Comparison of ENCODE assay signal across 9 cellular contexts in the genomic region with DNA sequence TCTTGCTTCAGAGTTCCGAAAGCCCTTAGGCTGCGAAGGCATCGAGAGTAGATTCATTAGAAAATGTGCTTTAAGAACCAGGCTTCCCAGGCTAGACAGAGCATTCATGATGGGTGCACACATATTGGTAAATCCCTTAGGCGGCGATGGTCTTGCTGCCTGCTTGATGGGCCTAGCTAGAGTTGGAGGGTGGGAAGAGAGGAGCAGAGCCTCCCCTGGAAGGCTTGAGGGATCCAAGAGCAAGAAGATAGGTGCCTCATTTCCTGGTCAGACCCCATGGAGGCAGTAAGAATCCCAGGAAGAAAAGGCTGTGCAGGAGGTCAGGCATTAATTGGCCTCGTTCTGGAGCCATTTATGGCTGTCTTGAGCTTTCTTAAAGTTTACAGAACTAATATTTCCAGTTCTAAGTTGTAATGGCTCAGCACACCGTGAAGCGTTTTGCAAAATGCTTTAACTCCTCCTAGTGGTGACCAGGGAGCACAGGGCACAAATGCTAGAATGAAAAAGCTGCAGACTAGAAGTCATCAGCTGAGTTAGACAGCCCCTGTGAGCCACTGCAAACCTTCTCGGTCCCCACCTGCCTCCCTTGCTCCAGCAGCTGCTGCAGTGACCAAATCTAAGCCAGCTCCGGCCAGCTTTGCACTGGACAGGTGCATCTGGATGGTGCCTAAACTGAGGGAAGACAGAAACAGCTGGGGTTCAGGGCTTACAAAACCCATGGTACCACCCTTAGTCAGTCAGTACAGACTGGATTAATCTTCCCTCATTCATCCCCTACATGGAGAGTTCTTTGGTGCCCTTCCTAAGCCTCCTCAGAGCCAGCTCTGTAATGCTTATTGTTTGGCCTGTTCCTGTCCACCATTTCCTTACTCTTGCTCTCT. TPM values are rescaled to one million over a fixed set of nuclear protein-coding genes. Genes with fewer than 3 reads are reported as not detected.
DNase-seq lines count a peak whose midpoint lies in the region; ATAC-seq, FAIRE-seq and TF ChIP-seq lines count a peak whose summit lies in the region.
"Had no signal": no experiment of that assay in that cellular context is flagged by ENCODE, and none has a peak within 500 bp of the region (broad histone marks: within the 10 kb centered on the region; RNA-seq: fewer than 3 reads in every experiment).

No MANE protein-coding gene starts in this region.

- H3K27ac Mint-ChIP-seq in astrocyte (ENCODE audit: unreplicated experiment) = no peak overlapping the region
- H3K27ac Mint-ChIP-seq in stimulated activated naive B cell treated with anti-CD40 and anti-IgM and Interleukin-4, amounts not matched to agents 10 μg/mL and 1 μg/mL and 100 μg/mL, for 72 hours = no peak overlapping the region

- H3K4me1 ChIP-seq in astrocyte (ENCODE audit: insufficient read depth, low read length) = no peaks in the 10 kb centered on the region

- DNase-seq in A172 (ENCODE audit: low spot score) = peak; percentile 44
- DNase-seq in GM12891 (ENCODE audit: insufficient read length, low spot score) = peak; percentile 44
- DNase-seq in NCI-H345 (lab: John Stamatoyannopoulos, UW) = peak; percentile 70
- peak; percentile 32 for DNase-seq in astrocyte (ENCODE audit: low read depth)
- DNase-seq in iPS DF 4.7 (ENCODE audit: extremely low read depth, low spot score) = peak; percentile 46
- no peak for DNase-seq in stimulated activated naive B cell treated with anti-CD40 and anti-IgM and Interleukin-4, amounts not matched to agents 10 μg/mL and 1 μg/mL and 100 μg/mL, for 72 hours
- DNase-seq in COR-L47 (lab: John Stamatoyannopoulos, UW) = no peak

- no peak overlapping the region for H3K27ac ChIP-seq in astrocyte (ENCODE audit: low read depth, low read length)

- H3K4me1 Mint-ChIP-seq in astrocyte (ENCODE audit: low read depth, unreplicated experiment) = peaks cover 2% of the 10 kb centered on the region
- H3K4me1 Mint-ChIP-seq in stimulated activated naive B cell treated with anti-CD40 and anti-IgM and Interleukin-4, amounts not matched to agents 10 μg/mL and 1 μg/mL and 100 μg/mL, for 72 hours = no peaks in the 10 kb centered on the region

- TF ChIP-seq CTCF in astrocyte (IDR thresholded peaks at IDR 0.05; ENCODE audit: insufficient read depth, low read depth, low read length) = peak; percentile 96

- H4K20me1 ChIP-seq in astrocyte (ENCODE audit: insufficient read depth, low read length) = no peaks in the 10 kb centered on the region

- FAIRE-seq in GM12891 (lab: Jason Lieb, UNC) (peak; percentile 92), astrocyte (lab: Jason Lieb, UNC) (no peak)
- FAIRE-seq: frontal cortex had no signal

- no peaks in the 10 kb centered on the region for H3K9me3 Mint-ChIP-seq in astrocyte (ENCODE audit: unreplicated experiment)
- no peaks in the 10 kb centered on the region for H3K9me3 Mint-ChIP-seq in stimulated activated naive B cell treated with anti-CD40 and anti-IgM and Interleukin-4, amounts not matched to agents 10 μg/mL and 1 μg/mL and 100 μg/mL, for 72 hours

- H3K4me3 Mint-ChIP-seq in astrocyte (ENCODE audit: unreplicated experiment) = no peak overlapping the region
- no peak overlapping the region for H3K4me3 Mint-ChIP-seq in stimulated activated naive B cell treated with anti-CD40 and anti-IgM and Interleukin-4, amounts not matched to agents 10 μg/mL and 1 μg/mL and 100 μg/mL, for 72 hours

- peaks cover 4% of the 10 kb centered on the region for H3K27me3 Mint-ChIP-seq in astrocyte (ENCODE audit: low read depth, unreplicated experiment)
- peaks cover 0 to 2% of the 10 kb centered on the region in 2 donors for H3K27me3 Mint-ChIP-seq in stimulated activated naive B cell treated with anti-CD40 and anti-IgM and Interleukin-4, amounts not matched to agents 10 μg/mL and 1 μg/mL and 100 μg/mL, for 72 hours

- no peak overlapping the region for H3K9ac ChIP-seq in astrocyte (ENCODE audit: low read length)

- H3K36me3 ChIP-seq in astrocyte (ENCODE audit: insufficient read depth, low read length) = no peaks in the 10 kb centered on the region

- no peaks in the 10 kb centered on the region for H3K9me3 ChIP-seq in astrocyte (ENCODE audit: insufficient read depth, low read depth, low read length)

- H3K27me3 ChIP-seq in astrocyte (ENCODE audit: insufficient read depth, low read length) = no peaks in the 10 kb centered on the region

- H3K79me2 ChIP-seq in astrocyte (ENCODE audit: insufficient read depth, low read length) = no peaks in the 10 kb centered on the region

- peak; percentile 86 for ATAC-seq in HG02759 (IDR thresholded peaks at IDR 0.05; ENCODE audit: unreplicated experiment)
- ATAC-seq in stimulated activated naive B cell treated with anti-CD40 and anti-IgM and Interleukin-4, amounts not matched to agents 10 μg/mL and 1 μg/mL and 100 μg/mL, for 72 hours (replicated peaks) = peak; percentile 73 to 76

- TF ChIP-seq POLR2A in GM12891 (IDR thresholded peaks at IDR 0.05; ENCODE audit: low read depth, low read length) = no peak

- H2AFZ ChIP-seq in astrocyte (ENCODE audit: low read depth, low read length) = peak overlapping the region; percentile 60

- no peaks in the 10 kb centered on the region for H3K36me3 Mint-ChIP-seq in astrocyte (ENCODE audit: low read depth, unreplicated experiment)
- H3K36me3 Mint-ChIP-seq in stimulated activated naive B cell treated with anti-CD40 and anti-IgM and Interleukin-4, amounts not matched to agents 10 μg/mL and 1 μg/mL and 100 μg/mL, for 72 hours = no peaks in the 10 kb centered on the region

- no peak overlapping the region for H3K4me3 ChIP-seq in astrocyte (ENCODE audit: insufficient read depth, low read depth, low read length)

- H3K4me2 ChIP-seq in astrocyte (ENCODE audit: low read length) = no peak overlapping the region

TF ChIP-seq in GM12891, 5 proteins besides CTCF, POLR2A, EP300 and RAD21:
- TF ChIP-seq PAX5 (IDR thresholded peaks at IDR 0.05; ENCODE audit: insufficient read depth, low read length, severe bottlenecking) (no peak), SPI1 (IDR thresholded peaks at IDR 0.05; ENCODE audit: low read depth, low read length) (no peak)

RNA-seq across cellular contexts. Expression of a gene that starts 14.7 kb away (rescaled TPM):
- total RNA-seq in A172 (2014; rRNA removed; shearing (Covaris generic)) = not detected in 2 replicates
- polyA plus RNA-seq in GM12891 (2012; ENCODE audit: low read depth, missing spikeins) = not detected
- 0.82 and 0.98 TPM in 2 replicates for total RNA-seq in astrocyte

RNA-seq across cellular contexts. Expression of a gene that starts 33.6 kb away (rescaled TPM):
- total RNA-seq in A172 (2014; rRNA removed; shearing (Covaris generic)) = not detected in 2 replicates
- polyA plus RNA-seq in GM12891 (2012; ENCODE audit: low read depth, missing spikeins) = not detected
- total RNA-seq in astrocyte = not detected in 2 replicates

RNA-seq across cellular contexts. Expression of a gene that starts 38.0 kb away (rescaled TPM):
- 16.7 and 25.1 TPM in 2 replicates for total RNA-seq in A172 (2014; rRNA removed; shearing (Covaris generic))
- polyA plus RNA-seq in GM12891 (2012; ENCODE audit: low read depth, missing spikeins) = 5.8 TPM
- total RNA-seq in astrocyte = 11.5 and 13.4 TPM in 2 replicates

Comparison
In these comparisons a context has a peak if more than half of its experiments do, and no peak if none do; other contexts are left out.
1. DNase-seq: peak in A172 (single experiment), GM12891 (single experiment), NCI-H345 (single experiment), astrocyte (single experiment) and iPS DF 4.7 (single experiment); none in stimulated activated naive B cell treated with anti-CD40 and anti-IgM and Interleukin-4, amounts not matched to agents 10 μg/mL and 1 μg/mL and 100 μg/mL, for 72 hours (single experiment) and COR-L47 (single experiment).